ENCODE assay signal across 8 cellular contexts in genomic region chr2:178478442-178479274, GRCh38. TPM values are rescaled to one million over a fixed set of nuclear protein-coding genes. Genes with fewer than 3 reads are reported as not detected.
DNase-seq lines count a peak whose midpoint lies in the region; ATAC-seq and TF ChIP-seq lines count a peak whose summit lies in the region.

Gene FKBP7, minus strand, starts transcription at chr2:178478600. Its CDS starts 101 bp downstream, at chr2:178478499.

- H3K4me1 Mint-ChIP-seq in nephron = peaks cover 52% of the 10 kb centered on the region
- peaks cover 41% of the 10 kb centered on the region for H3K4me1 Mint-ChIP-seq in stimulated activated naive CD8-positive, alpha-beta T cell treated with anti-CD3 and anti-CD28 coated beads, Interleukin-15, Interleukin-2, amounts not matched to agents 100 ng/mL and 50 ng/mL, for 24 hours (ENCODE audit: low read depth)

- TF ChIP-seq CTCF in LNCAP (IDR thresholded peaks at IDR 0.05) (peak; percentile 66), RWPE1 (conservative IDR thresholded peaks at IDR 0.05; ENCODE audit: low read depth) (peak; percentile 78), fibroblast of the aortic adventitia (IDR thresholded peaks at IDR 0.05; ENCODE audit: insufficient read depth, low read length) (peak; percentile 60), nephron (IDR thresholded peaks at IDR 0.05; ENCODE audit: unreplicated experiment in 3 of 3) (peak; percentile 50 to 67 (median 51))

- no peaks in the 10 kb centered on the region for H3K9me3 Mint-ChIP-seq in nephron
- no peaks in the 10 kb centered on the region for H3K9me3 Mint-ChIP-seq in stimulated activated naive CD8-positive, alpha-beta T cell treated with anti-CD3 and anti-CD28 coated beads, Interleukin-15, Interleukin-2, amounts not matched to agents 100 ng/mL and 50 ng/mL, for 24 hours

- peak within 1 kb of the TSS; percentile 97 for H3K4me3 ChIP-seq in fibroblast of the aortic adventitia (ENCODE audit: low read depth, low read length)

- peak within 1 kb of the TSS; percentile 90 for H3K27ac ChIP-seq in RWPE1

- DNase-seq in Daoy (ENCODE audit: low read depth) (peak; percentile 83), RWPE1 (ENCODE audit: low spot score) (peak; percentile 80), fibroblast of the aortic adventitia (ENCODE audit: low read depth) (peak; percentile 79)
- DNase-seq in activated T-helper 9 cell treated with anti-CD3 and anti-CD28 coated beads, Interleukin-2, amount 50 U/mL, for 16 hours (ENCODE audit: low read depth) = peak; percentile 77

- peak; percentile 47 for ATAC-seq in GM21825 (IDR thresholded peaks at IDR 0.05; ENCODE audit: unreplicated experiment)

- H3K27ac Mint-ChIP-seq in nephron = peak within 1 kb of the TSS; percentile 97 to 100 (median 99)
- H3K27ac Mint-ChIP-seq in stimulated activated naive CD8-positive, alpha-beta T cell treated with anti-CD3 and anti-CD28 coated beads, Interleukin-15, Interleukin-2, amounts not matched to agents 100 ng/mL and 50 ng/mL, for 24 hours = peak within 1 kb of the TSS; percentile 97

- POLR2A ChIA-PET in RWPE1 (lab: Yijun Ruan, JAX; ENCODE audit: low non-redundant PET) = no interaction called here

- CTCF ChIA-PET in RWPE1 (lab: Yijun Ruan, JAX) = no interaction called here

- no peaks in the 10 kb centered on the region for H3K27me3 Mint-ChIP-seq in nephron (ENCODE audit: low read depth)
- no peaks in the 10 kb centered on the region for H3K27me3 Mint-ChIP-seq in stimulated activated naive CD8-positive, alpha-beta T cell treated with anti-CD3 and anti-CD28 coated beads, Interleukin-15, Interleukin-2, amounts not matched to agents 100 ng/mL and 50 ng/mL, for 24 hours

- peaks cover 8% of the 10 kb centered on the region for H3K36me3 Mint-ChIP-seq in nephron (ENCODE audit: low read depth)
- peaks cover 5% of the 10 kb centered on the region for H3K36me3 Mint-ChIP-seq in stimulated activated naive CD8-positive, alpha-beta T cell treated with anti-CD3 and anti-CD28 coated beads, Interleukin-15, Interleukin-2, amounts not matched to agents 100 ng/mL and 50 ng/mL, for 24 hours (ENCODE audit: low read depth)

- H3K4me3 Mint-ChIP-seq in nephron = peak within 1 kb of the TSS; percentile 93 to 95 (median 95)
- peak within 1 kb of the TSS; percentile 99 for H3K4me3 Mint-ChIP-seq in stimulated activated naive CD8-positive, alpha-beta T cell treated with anti-CD3 and anti-CD28 coated beads, Interleukin-15, Interleukin-2, amounts not matched to agents 100 ng/mL and 50 ng/mL, for 24 hours

RNA-seq across cellular contexts. Expression of gene FKBP7, which starts in this region (rescaled TPM):
- 29.0 and 43.0 TPM in 2 replicates for total RNA-seq in Daoy (2014; rRNA removed; shearing (Covaris generic))
- 35.5 and 109 TPM in 2 replicates for total RNA-seq in fibroblast of the aortic adventitia (ENCODE audit: low replicate concordance)

Comparison
In these comparisons a context has a peak if more than half of its experiments do, and no peak if none do; other contexts are left out.
1. Peak in every context shown above with its lines: DNase-seq, ATAC-seq, H3K4me3 ChIP-seq and H3K27ac ChIP-seq.